Comparison of ENCODE assay signal across 8 cellular contexts in genomic region chr2:69386789-69387734, GRCh38. TPM values are rescaled to one million over a fixed set of nuclear protein-coding genes. Genes with fewer than 3 reads are reported as not detected.
DNase-seq lines count a peak whose midpoint lies in the region; ATAC-seq and TF ChIP-seq lines count a peak whose summit lies in the region.

GFPT1 (minus strand) TSS chr2:69387227; CDS start chr2:69387071, 156 bp downstream.

- peak within 1 kb of the TSS; percentile 94 to 97 for H3K27ac ChIP-seq in coronary artery

- peak; percentile 62 for DNase-seq in BJ (ENCODE audit: low read depth)
- peak; percentile 88 for DNase-seq in NCI-H526 treated with DMSO at 0.1 percent for 48 hours (lab: John Stamatoyannopoulos, UW)
- peak; percentile 92 for DNase-seq in activated CD4-positive, alpha-beta T cell treated with anti-CD3 and anti-CD28 coated beads, Interleukin-2, amount 10 ng/mL, durations not matched to agents 7 days and 5 days
- DNase-seq in coronary artery (ENCODE audit: low spot score) = peak; percentile 97
- DNase-seq in left lobe of liver (ENCODE audit: low spot score) = peak; percentile 97
- DNase-seq in stimulated activated CD4-positive, alpha-beta T cell treated with anti-CD3 and anti-CD28 coated beads, Interleukin-2, amount 100 ng/mL, for 24 hours = peak; percentile 93 to 96

- ATAC-seq in GM19328 (IDR thresholded peaks at IDR 0.05; ENCODE audit: unreplicated experiment) = peak; percentile 89
- ATAC-seq in HG03469 (IDR thresholded peaks at IDR 0.05; ENCODE audit: unreplicated experiment) = peak; percentile 73
- peak; percentile 97 for ATAC-seq in left lobe of liver

- POLR2A ChIA-PET in BJ (lab: Charles Lee) = no interaction called here
- POLR2A ChIA-PET in activated CD4-positive, alpha-beta T cell treated with anti-CD3 and anti-CD28 coated beads, Interleukin-2, amount 10 ng/mL, durations not matched to agents 7 days and 5 days (lab: Charles Lee) = no interaction called here

- H3K27me3 Mint-ChIP-seq in activated CD4-positive, alpha-beta T cell treated with anti-CD3 and anti-CD28 coated beads, Interleukin-2, amount 10 ng/mL, durations not matched to agents 7 days and 5 days = no peaks in the 10 kb centered on the region

- H3K36me3 ChIP-seq in BJ (ENCODE audit: control insufficient read depth, insufficient read depth, low read length) = no peaks in the 10 kb centered on the region

- TF ChIP-seq CTCF in BJ (IDR thresholded peaks at IDR 0.05; ENCODE audit: insufficient read depth, low read depth, low read length) = no peak
- TF ChIP-seq CTCF in coronary artery (IDR thresholded peaks at IDR 0.05) = no peak

- peaks cover 9% of the 10 kb centered on the region for H3K36me3 Mint-ChIP-seq in activated CD4-positive, alpha-beta T cell treated with anti-CD3 and anti-CD28 coated beads, Interleukin-2, amount 10 ng/mL, durations not matched to agents 7 days and 5 days (ENCODE audit: low read depth)

- H3K4me3 ChIP-seq in BJ (ENCODE audit: low read depth, low read length) (peak within 1 kb of the TSS; percentile 98), coronary artery (peak within 1 kb of the TSS; percentile 98)

- H3K4me1 Mint-ChIP-seq in activated CD4-positive, alpha-beta T cell treated with anti-CD3 and anti-CD28 coated beads, Interleukin-2, amount 10 ng/mL, durations not matched to agents 7 days and 5 days = peaks cover 38% of the 10 kb centered on the region

- peak within 1 kb of the TSS; percentile 89 for H3K27ac Mint-ChIP-seq in activated CD4-positive, alpha-beta T cell treated with anti-CD3 and anti-CD28 coated beads, Interleukin-2, amount 10 ng/mL, durations not matched to agents 7 days and 5 days

- no peaks in the 10 kb centered on the region for H3K27me3 ChIP-seq in BJ (ENCODE audit: control insufficient read depth, insufficient read depth, low read length)

- H3K9me3 Mint-ChIP-seq in activated CD4-positive, alpha-beta T cell treated with anti-CD3 and anti-CD28 coated beads, Interleukin-2, amount 10 ng/mL, durations not matched to agents 7 days and 5 days = no peaks in the 10 kb centered on the region

- peak within 1 kb of the TSS; percentile 84 for H3K4me3 Mint-ChIP-seq in activated CD4-positive, alpha-beta T cell treated with anti-CD3 and anti-CD28 coated beads, Interleukin-2, amount 10 ng/mL, durations not matched to agents 7 days and 5 days

- CTCF ChIA-PET in BJ (lab: Yijun Ruan, JAX) = interaction anchor here (0.8 kb wide), 1 partner anchor 9 kb away, joined by 3 read pairs; no protein-coding TSS in a partner anchor
- CTCF ChIA-PET in activated CD4-positive, alpha-beta T cell treated with anti-CD3 and anti-CD28 coated beads, Interleukin-2, amount 10 ng/mL, durations not matched to agents 7 days and 5 days (lab: Charles Lee) = interaction anchor here (1.6 kb wide), 1 partner anchor 81 kb away, joined by 3 read pairs; no protein-coding TSS in a partner anchor

RNA-seq across cellular contexts. Expression of gene GFPT1, which starts in this region (rescaled TPM):
- 14.8 and 32.5 TPM in 2 replicates for polyA plus RNA-seq in BJ (2011; rRNA removed)
- 25.4 and 26.7 TPM in 2 replicates for polyA minus RNA-seq in BJ (2011; rRNA and poly(A)+ RNA removed)
- total RNA-seq in activated CD4-positive, alpha-beta T cell treated with anti-CD3 and anti-CD28 coated beads, Interleukin-2, amount 10 ng/mL, durations not matched to agents 7 days and 5 days = 10 to 100 TPM; 16.6 to 17.2 TPM
- total RNA-seq in left lobe of liver = 29.5 TPM

Comparison
In these comparisons a context has a peak if more than half of its experiments do, and no peak if none do; other contexts are left out.
1. Peak in every context shown above with its lines: DNase-seq, ATAC-seq, H3K4me3 ChIP-seq and H3K27ac ChIP-seq.